18 cellular contexts compared by ENCODE assay signal in the genomic region with DNA sequence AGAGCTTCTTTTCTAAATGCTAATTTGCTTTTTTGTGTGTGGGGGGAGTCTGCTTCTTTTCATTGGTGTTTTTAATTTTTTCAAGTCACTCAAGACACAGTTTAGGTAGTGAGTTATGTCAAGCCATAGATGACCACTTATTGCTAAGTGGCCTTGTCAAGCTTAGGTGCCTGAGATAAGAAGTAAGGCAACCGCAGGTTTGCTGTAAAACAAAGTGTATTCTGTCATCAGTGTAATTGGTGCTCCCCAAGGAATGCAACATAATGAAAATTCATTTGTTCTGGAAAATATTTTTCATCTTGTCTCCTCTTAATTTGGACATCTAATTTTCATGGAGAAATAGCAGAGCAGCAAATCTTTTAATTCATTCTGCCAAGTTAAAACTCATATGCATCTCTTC.
DNase-seq lines count a peak whose midpoint lies in the region; ATAC-seq, FAIRE-seq and TF ChIP-seq lines count a peak whose summit lies in the region.
"Had no signal": no experiment of that assay in that cellular context is flagged by ENCODE, and none has a peak within 500 bp of the region (broad histone marks: within the 10 kb centered on the region; RNA-seq: fewer than 3 reads in every experiment).

No MANE protein-coding gene starts in this region.

- no peaks in the 10 kb centered on the region for H3K9me3 ChIP-seq in SK-N-SH
- H3K9me3 ChIP-seq in K562 (replicated peaks; ENCODE audit: control insufficient read depth, insufficient read depth, low read depth, low read length), result no peaks in the 10 kb centered on the region
- H3K9me3 ChIP-seq in neural cell (ENCODE audit: low read length), result no peaks in the 10 kb centered on the region

- peaks cover 7% of the 10 kb centered on the region for H4K20me1 ChIP-seq in SK-N-SH (ENCODE audit: insufficient read depth)
- no peaks in the 10 kb centered on the region for H4K20me1 ChIP-seq in K562 (replicated peaks; ENCODE audit: control insufficient read depth, insufficient read depth, low read length)
- no peaks in the 10 kb centered on the region for H4K20me1 ChIP-seq in neural cell (ENCODE audit: insufficient read depth)

- FAIRE-seq in K562 (lab: Jason Lieb, UNC), result no peak
- FAIRE-seq: A204.1, HepG2, HTR-8/SVneo had no signal

- H3K79me2 ChIP-seq in SK-N-SH (ENCODE audit: insufficient read depth) (peaks cover 7% of the 10 kb centered on the region; the same call in 1 of the 2 replicates), K562 (ENCODE audit: control insufficient read depth, insufficient read depth, low read length) (no peaks in the 10 kb centered on the region), neural cell (replicated peaks; ENCODE audit: insufficient read depth, low read length) (no peaks in the 10 kb centered on the region)

- H3K27me3 ChIP-seq in SK-N-SH (ENCODE audit: insufficient read depth) (no peaks in the 10 kb centered on the region), K562 (ENCODE audit: control insufficient read depth in 2 of 2, insufficient read depth in 2 of 2, low read length in 2 of 2) (no peaks in the 10 kb centered on the region), neural cell (ENCODE audit: insufficient read depth, low read depth, low read length) (no peaks in the 10 kb centered on the region)

- H3F3A ChIP-seq in SK-N-SH (replicated peaks; ENCODE audit: insufficient read depth) (peaks cover 6% of the 10 kb centered on the region), neural cell (ENCODE audit: insufficient read depth, low read length, poor library complexity, severe bottlenecking) (no peaks in the 10 kb centered on the region)

- no peak for TF ChIP-seq CTCF in SK-N-SH (IDR thresholded peaks at IDR 0.05)
- no peak for TF ChIP-seq CTCF in K562 (IDR thresholded peaks at IDR 0.05 in 2 of 3, conservative IDR thresholded peaks at IDR 0.05 in 1 of 3; ENCODE audit: insufficient read depth in 2 of 3, low read depth in 1 of 3, low read length in 3 of 3)
- TF ChIP-seq CTCF in neural cell (IDR thresholded peaks at IDR 0.05; ENCODE audit: poor library complexity, severe bottlenecking), result no peak

- no peak overlapping the region for H3K9ac ChIP-seq in SK-N-SH
- no peak overlapping the region for H3K9ac ChIP-seq in K562 (ENCODE audit: insufficient read depth in 1 of 2, low read depth in 2 of 2, low read length in 2 of 2)
- H3K9ac ChIP-seq in neural cell (ENCODE audit: low read length), result no peak overlapping the region
- H3K9ac ChIP-seq: GM23248 had no signal

- H3K4me3 ChIP-seq in SK-N-SH (ENCODE audit: low read depth in 2 of 2, low read length in 1 of 2) (no peak overlapping the region), K562 (no peak overlapping the region), neural cell (ENCODE audit: low read length) (no peak overlapping the region)
- H3K4me3 ChIP-seq: GM23248 had no signal

- CTCF ChIA-PET in SK-N-SH (lab: Yijun Ruan, JAX), result no interaction called here
- CTCF ChIA-PET in K562 (lab: Yijun Ruan, JAX; ENCODE audit: low intra/inter-chr PET ratio), result no interaction called here

- TF ChIP-seq EP300 in SK-N-SH (IDR thresholded peaks at IDR 0.05; ENCODE audit: borderline replicate concordance in 1 of 2, low read depth in 1 of 2, low read length in 1 of 2) (no peak), K562 (IDR thresholded peaks at IDR 0.05; ENCODE audit: low read length) (no peak), neural cell (conservative IDR thresholded peaks at IDR 0.05; ENCODE audit: poor library complexity, severe bottlenecking) (no peak)

- in situ Hi-C loops in K562 (cut with MboI), result no loop called here

- H2AFZ ChIP-seq in SK-N-SH (ENCODE audit: low read depth) (no peak overlapping the region), K562 (ENCODE audit: low read depth, low read length) (no peak overlapping the region), neural cell (ENCODE audit: low read depth, low read length) (no peak overlapping the region)
- H2AFZ ChIP-seq: GM23248 had no signal

- TF ChIP-seq RAD21 in SK-N-SH (IDR thresholded peaks at IDR 0.05; ENCODE audit: low read length), result no peak
- TF ChIP-seq RAD21 in K562 (CRISPR knock-in tag; conservative IDR thresholded peaks at IDR 0.05 in 1 of 2, IDR thresholded peaks at IDR 0.05 in 1 of 2), result no peak
- TF ChIP-seq RAD21 in neural cell (conservative IDR thresholded peaks at IDR 0.05), result no peak

- BruUV-seq in K562 (replicated peaks; lab: Mats Ljungman, UMichigan), result no TSS peak

- ATAC-seq in SK-N-SH treated with all-trans-retinoic acid at 6 μM for 48 hours (0 out of 3 replicates have a peak, but pooled peaks have one; percentile 33), K562 (peak; percentile 42; the same call in 1 of the 3 replicates)
- ATAC-seq: HepG2 had no signal

- H3K27ac ChIP-seq in SK-N-SH (ENCODE audit: low read depth in 2 of 2, low read length in 1 of 2) (peak overlapping the region in 1 of 2 experiments; percentile 32; a peak in 1 of 4 replicates), K562 (ENCODE audit: extremely low read depth, low read depth, low read length) (no peak overlapping the region), neural cell (ENCODE audit: low read length) (peak overlapping the region; percentile 64)
- H3K27ac ChIP-seq: GM23248 had no signal

- 95% methylated on average over 1 of the region's 1 CpG for WGBS in SK-N-SH (ENCODE audit: low lambda C conversion rate)
- WGBS in K562 (ENCODE audit: insufficient coverage, low coverage, missing lambda C conversion rate), result 0% methylated on average over 1 of the region's 1 CpG

- intact Hi-C loops in K562 (cut with micrococcal nuclease) (no loop called here), posterior cingulate gyrus (cut with DNase I) (no loop called here)

- H3K4me2 ChIP-seq in SK-N-SH (no peak overlapping the region), K562 (ENCODE audit: insufficient read depth, low read length) (no peak overlapping the region), neural cell (ENCODE audit: low read length) (no peak overlapping the region)

- POLR2A ChIA-PET in SK-N-SH (lab: Yijun Ruan, JAX), result no interaction called here
- POLR2A ChIA-PET in K562 (lab: Yijun Ruan, JAX), result interaction anchor here (1.5 kb wide), 1 partner anchor 12 kb away, joined by 6 read pairs; no protein-coding TSS in a partner anchor

- DNase-seq in SK-N-SH (no peak), NCI-H69 (lab: John Stamatoyannopoulos, UW) (peak; percentile 47), K562 (ENCODE audit: extremely low read depth in 1 of 4, low spot score in 3 of 4) (peak in 2 of 4 experiments; percentile 17 to 21), NCI-H524 treated with DMSO at 0.1 percent for 48 hours (lab: John Stamatoyannopoulos, UW) (no peak), posterior cingulate gyrus (no peak), UCSD-AML1 (lab: John Stamatoyannopoulos, UW; ENCODE audit: unreplicated experiment) (no peak)
- DNase-seq: C1 segment of cervical spinal cord; Calu3; CD4-positive, alpha-beta T cell; DMS153; GF-D8; H7 had no signal

- H3K36me3 ChIP-seq in SK-N-SH (replicated peaks in 1 of 2; ENCODE audit: control insufficient read depth in 1 of 2, insufficient read depth in 2 of 2, low read length in 1 of 2) (no peaks in the 10 kb centered on the region), K562 (ENCODE audit: control insufficient read depth, insufficient read depth, low read length) (no peaks in the 10 kb centered on the region), neural cell (ENCODE audit: insufficient read depth, low read length) (no peaks in the 10 kb centered on the region)

- H3K9me1 ChIP-seq in K562 (ENCODE audit: control insufficient read depth, insufficient read depth, low read length), result no peaks in the 10 kb centered on the region

- TF ChIP-seq POLR2A in K562 (conservative IDR thresholded peaks at IDR 0.05), result no peak

- H3K9me2 ChIP-seq in SK-N-SH (no peaks in the 10 kb centered on the region), neural cell (ENCODE audit: insufficient read depth, low read length) (no peaks in the 10 kb centered on the region)

- peaks cover 12 to 19% of the 10 kb centered on the region in 2 experiments; a peak in 3 of 4 replicates for H3K4me1 ChIP-seq in SK-N-SH (ENCODE audit: control insufficient read depth in 1 of 2, insufficient read depth in 2 of 2, low read depth in 1 of 2, low read length in 1 of 2)
- no peaks in the 10 kb centered on the region for H3K4me1 ChIP-seq in K562 (replicated peaks in 1 of 2; ENCODE audit: control insufficient read depth in 2 of 2, insufficient read depth in 2 of 2, low read length in 2 of 2)

TF ChIP-seq in SK-N-SH, 30 proteins besides CTCF, POLR2A, EP300 and RAD21 (continues in another document):
- TF ChIP-seq FOSL2 (IDR thresholded peaks at IDR 0.05; ENCODE audit: borderline replicate concordance, low read depth) (no peak), NFIC (IDR thresholded peaks at IDR 0.05; ENCODE audit: borderline replicate concordance) (no peak)

TF ChIP-seq in K562, 482 proteins besides CTCF, POLR2A, EP300 and RAD21 (continues in another document):
- TF ChIP-seq TEAD4 (IDR thresholded peaks at IDR 0.05; ENCODE audit: low read length) (peak; percentile 33; the same call in 1 of the 2 replicates), TEAD4 (CRISPR knock-in tag; IDR thresholded peaks at IDR 0.05; ENCODE audit: borderline replicate concordance) (no peak), TCF3 (CRISPR knock-in tag; IDR thresholded peaks at IDR 0.05) (0 out of 2 replicates have a peak, but pooled peaks have one; percentile 12), PCBP2 (IDR thresholded peaks at IDR 0.05; ENCODE audit: low read depth, low read length, poor library complexity, severe bottlenecking) (no peak)

TF ChIP-seq in neural cell, 6 proteins besides CTCF, POLR2A, EP300 and RAD21:
- TF ChIP-seq EZH2 (IDR thresholded peaks at IDR 0.05; ENCODE audit: borderline replicate concordance, insufficient read depth, low read length, poor library complexity, severe bottlenecking) (no peak), POLR2AphosphoS5 (IDR thresholded peaks at IDR 0.05) (peak; percentile 33)
